ENCODE assay signal across 8 cellular contexts in the genomic region with DNA sequence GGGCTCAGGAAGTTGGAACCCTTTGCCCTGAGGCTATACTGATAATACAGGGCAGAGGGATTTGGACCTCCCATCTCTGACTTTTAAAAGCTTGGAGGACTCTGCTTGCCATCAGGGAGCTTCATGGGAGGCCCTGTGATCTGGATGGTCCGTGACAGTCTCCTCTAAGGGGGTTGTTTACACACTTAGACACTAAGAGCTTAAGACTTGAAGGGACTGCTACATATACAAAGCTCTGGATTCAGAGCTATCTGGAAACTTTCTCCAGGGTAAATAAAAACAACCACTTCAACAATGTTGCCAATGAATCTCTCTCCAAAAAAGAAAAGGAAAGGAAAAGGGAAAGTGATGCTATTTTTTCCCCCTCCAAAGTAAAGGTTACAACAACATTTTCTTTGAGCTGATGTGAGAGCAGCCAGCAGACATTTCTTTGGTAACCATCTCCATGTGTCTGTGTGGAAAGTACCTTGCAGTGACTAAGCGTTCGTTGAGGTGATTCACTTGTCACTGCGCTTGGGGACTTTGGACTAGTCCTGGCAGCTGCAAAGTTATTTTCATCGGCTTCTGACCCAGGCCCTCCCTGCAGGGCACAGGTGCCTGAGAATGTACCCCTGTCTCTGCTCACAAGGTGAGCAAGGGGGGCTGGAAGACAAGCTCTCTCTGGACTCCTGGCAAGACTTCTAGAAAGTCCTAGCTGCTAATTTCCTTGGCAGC.
A peak's percentile ranks its signal among the peaks of the same experiment; 100 is the strongest.
DNase-seq lines count a peak whose midpoint lies in the region; ATAC-seq, FAIRE-seq and TF ChIP-seq lines count a peak whose summit lies in the region.

No MANE protein-coding gene starts in this region.

- no peak for FAIRE-seq in bronchial epithelial cell (lab: Jason Lieb, UNC)

- peak overlapping the region; percentile 82 for H3K27ac ChIP-seq in left ventricle myocardium inferior (replicated peaks)

- no peak overlapping the region for H3K4me3 ChIP-seq in left ventricle myocardium inferior
- H3K4me3 ChIP-seq in bronchial epithelial cell (ENCODE audit: low read depth, low read length), result no peak overlapping the region

- H3K27me3 ChIP-seq in left ventricle myocardium inferior (ENCODE audit: low read depth) (no peaks in the 10 kb centered on the region), bronchial epithelial cell (ENCODE audit: control insufficient read depth, insufficient read depth, low read length) (no peaks in the 10 kb centered on the region)

- no peaks in the 10 kb centered on the region for H3K9me3 ChIP-seq in left ventricle myocardium inferior (replicated peaks)

- peaks cover 43% of the 10 kb centered on the region for H3K4me1 ChIP-seq in left ventricle myocardium inferior

- ATAC-seq in left ventricle myocardium superior (no peak), HG03378 (IDR thresholded peaks at IDR 0.05; ENCODE audit: unreplicated experiment) (peak; percentile 65), HG03139 (IDR thresholded peaks at IDR 0.05; ENCODE audit: unreplicated experiment) (no peak)

- intact Hi-C loops in left ventricle myocardium inferior (cut with micrococcal nuclease), result loop anchor here (5.0 kb wide), 1 partner anchor 114 kb away; no protein-coding TSS in a partner anchor
- intact Hi-C loops in left ventricle myocardium superior (cut with micrococcal nuclease), result no loop called here

- TF ChIP-seq CTCF in left ventricle myocardium inferior (IDR thresholded peaks at IDR 0.05; ENCODE audit: borderline replicate concordance) (no peak), bronchial epithelial cell (IDR thresholded peaks at IDR 0.05; ENCODE audit: insufficient read depth, low read length, severe bottlenecking) (no peak)

- DNase-seq in left ventricle myocardium inferior (no peak), left ventricle myocardium superior (no peak), bronchial epithelial cell (ENCODE audit: low read depth) (peak; percentile 63), myocyte (ENCODE audit: low read depth) (peak; percentile 90), NCI-H2171 treated with DMSO at 0.1 percent for 48 hours (lab: John Stamatoyannopoulos, UW) (no peak), DMS153 treated with DMSO at 0.1 percent for 48 hours (lab: John Stamatoyannopoulos, UW; ENCODE audit: unreplicated experiment) (no peak)

- no peaks in the 10 kb centered on the region for H3K36me3 ChIP-seq in left ventricle myocardium inferior
- H3K36me3 ChIP-seq in bronchial epithelial cell (ENCODE audit: control insufficient read depth, insufficient read depth, low read length), result no peaks in the 10 kb centered on the region

Comparison
In these comparisons a context has a peak if more than half of its experiments do, and no peak if none do; other contexts are left out.
1. DNase-seq: peak in bronchial epithelial cell (single experiment) and myocyte (single experiment); none in left ventricle myocardium inferior (single experiment), left ventricle myocardium superior (single experiment), NCI-H2171 treated with DMSO at 0.1 percent for 48 hours (single experiment) and DMS153 treated with DMSO at 0.1 percent for 48 hours (single experiment).